In the genomic region with DNA sequence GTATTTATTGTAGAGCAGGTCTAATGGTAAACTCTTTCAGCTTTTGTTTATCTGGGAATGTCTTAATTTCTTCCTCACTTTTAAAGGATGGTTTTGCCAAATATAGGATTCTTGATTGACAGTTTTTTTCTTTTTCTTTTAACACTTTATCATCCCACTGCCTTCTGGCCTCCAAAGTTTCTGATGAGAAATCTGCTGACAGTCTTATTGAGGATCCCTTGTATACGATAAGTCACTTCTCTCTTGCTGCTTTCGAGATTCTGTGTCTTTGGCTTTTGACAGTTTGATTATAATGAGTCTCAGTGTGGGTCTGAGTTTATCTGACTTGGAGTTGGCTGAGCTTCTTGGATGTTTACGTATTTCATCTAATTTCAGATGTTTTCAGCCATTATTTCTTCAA, we compare ENCODE assay signal across 3 cellular contexts.
TF ChIP-seq lines count a peak whose summit lies in the region.

No MANE protein-coding gene starts in this region.

TF ChIP-seq in HEK293, 187 proteins besides CTCF, POLR2A, EP300 and RAD21 (continued from another document and continues in another):
- TF ChIP-seq, protein P1, sequence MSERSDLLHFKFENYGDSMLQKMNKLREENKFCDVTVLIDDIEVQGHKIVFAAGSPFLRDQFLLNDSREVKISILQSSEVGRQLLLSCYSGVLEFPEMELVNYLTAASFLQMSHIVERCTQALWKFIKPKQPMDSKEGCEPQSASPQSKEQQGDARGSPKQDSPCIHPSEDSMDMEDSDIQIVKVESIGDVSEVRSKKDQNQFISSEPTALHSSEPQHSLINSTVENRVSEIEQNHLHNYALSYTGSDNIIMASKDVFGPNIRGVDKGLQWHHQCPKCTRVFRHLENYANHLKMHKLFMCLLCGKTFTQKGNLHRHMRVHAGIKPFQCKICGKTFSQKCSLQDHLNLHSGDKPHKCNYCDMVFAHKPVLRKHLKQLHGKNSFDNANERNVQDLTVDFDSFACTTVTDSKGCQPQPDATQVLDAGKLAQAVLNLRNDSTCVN (tag by site-specific recombination; optimal IDR thresholded peaks at IDR 0.05) = no peak
- TF ChIP-seq ZNF10 (tag by site-specific recombination; IDR thresholded peaks at IDR 0.05) (no peak), ZNF416 (tag by site-specific recombination; IDR thresholded peaks at IDR 0.05) (no peak), ZNF292 (tag by site-specific recombination; IDR thresholded peaks at IDR 0.05; ENCODE audit: borderline replicate concordance, low read depth) (no peak), HOXC10 (CRISPR knock-in tag; IDR thresholded peaks at IDR 0.05) (no peak), MEIS1 (CRISPR knock-in tag; IDR thresholded peaks at IDR 0.05; ENCODE audit: borderline replicate concordance) (no peak), ZNF791 (tag by site-specific recombination; IDR thresholded peaks at IDR 0.05) (peak; percentile 100)
- TF ChIP-seq, protein P2, sequence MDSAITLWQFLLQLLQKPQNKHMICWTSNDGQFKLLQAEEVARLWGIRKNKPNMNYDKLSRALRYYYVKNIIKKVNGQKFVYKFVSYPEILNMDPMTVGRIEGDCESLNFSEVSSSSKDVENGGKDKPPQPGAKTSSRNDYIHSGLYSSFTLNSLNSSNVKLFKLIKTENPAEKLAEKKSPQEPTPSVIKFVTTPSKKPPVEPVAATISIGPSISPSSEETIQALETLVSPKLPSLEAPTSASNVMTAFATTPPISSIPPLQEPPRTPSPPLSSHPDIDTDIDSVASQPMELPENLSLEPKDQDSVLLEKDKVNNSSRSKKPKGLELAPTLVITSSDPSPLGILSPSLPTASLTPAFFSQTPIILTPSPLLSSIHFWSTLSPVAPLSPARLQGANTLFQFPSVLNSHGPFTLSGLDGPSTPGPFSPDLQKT (IDR thresholded peaks at IDR 0.05; ENCODE audit: borderline replicate concordance, low read depth, low read length) = no peak
- TF ChIP-seq, protein P3, sequence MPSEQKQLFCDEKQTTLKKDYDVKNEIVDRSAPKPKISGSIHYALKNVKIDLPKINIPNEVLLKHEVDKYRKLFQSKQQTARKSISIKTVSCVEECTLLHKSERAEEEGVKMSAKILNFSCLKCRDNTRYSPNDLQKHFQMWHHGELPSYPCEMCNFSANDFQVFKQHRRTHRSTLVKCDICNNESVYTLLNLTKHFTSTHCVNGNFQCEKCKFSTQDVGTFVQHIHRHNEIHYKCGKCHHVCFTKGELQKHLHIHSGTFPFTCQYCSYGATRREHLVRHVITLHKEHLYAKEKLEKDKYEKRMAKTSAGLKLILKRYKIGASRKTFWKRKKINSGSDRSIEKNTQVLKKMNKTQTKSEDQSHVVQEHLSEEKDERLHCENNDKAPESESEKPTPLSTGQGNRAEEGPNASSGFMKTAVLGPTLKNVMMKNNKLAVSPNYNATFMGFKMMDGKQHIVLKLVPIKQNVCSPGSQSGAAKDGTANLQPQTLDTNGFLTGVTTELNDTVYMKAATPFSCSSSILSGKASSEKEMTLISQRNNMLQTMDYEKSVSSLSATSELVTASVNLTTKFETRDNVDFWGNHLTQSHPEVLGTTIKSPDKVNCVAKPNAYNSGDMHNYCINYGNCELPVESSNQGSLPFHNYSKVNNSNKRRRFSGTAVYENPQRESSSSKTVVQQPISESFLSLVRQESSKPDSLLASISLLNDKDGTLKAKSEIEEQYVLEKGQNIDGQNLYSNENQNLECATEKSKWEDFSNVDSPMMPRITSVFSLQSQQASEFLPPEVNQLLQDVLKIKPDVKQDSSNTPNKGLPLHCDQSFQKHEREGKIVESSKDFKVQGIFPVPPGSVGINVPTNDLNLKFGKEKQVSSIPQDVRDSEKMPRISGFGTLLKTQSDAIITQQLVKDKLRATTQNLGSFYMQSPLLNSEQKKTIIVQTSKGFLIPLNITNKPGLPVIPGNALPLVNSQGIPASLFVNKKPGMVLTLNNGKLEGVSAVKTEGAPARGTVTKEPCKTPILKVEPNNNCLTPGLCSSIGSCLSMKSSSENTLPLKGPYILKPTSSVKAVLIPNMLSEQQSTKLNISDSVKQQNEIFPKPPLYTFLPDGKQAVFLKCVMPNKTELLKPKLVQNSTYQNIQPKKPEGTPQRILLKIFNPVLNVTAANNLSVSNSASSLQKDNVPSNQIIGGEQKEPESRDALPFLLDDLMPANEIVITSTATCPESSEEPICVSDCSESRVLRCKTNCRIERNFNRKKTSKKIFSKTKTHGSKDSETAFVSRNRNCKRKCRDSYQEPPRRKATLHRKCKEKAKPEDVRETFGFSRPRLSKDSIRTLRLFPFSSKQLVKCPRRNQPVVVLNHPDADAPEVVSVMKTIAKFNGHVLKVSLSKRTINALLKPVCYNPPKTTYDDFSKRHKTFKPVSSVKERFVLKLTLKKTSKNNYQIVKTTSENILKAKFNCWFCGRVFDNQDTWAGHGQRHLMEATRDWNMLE (tag by site-specific recombination; conservative IDR thresholded peaks at IDR 0.05; ENCODE audit: low read depth) = 0 out of 2 replicates have a peak, but pooled peaks have one; percentile 23

TF ChIP-seq in WTC11, 78 proteins besides CTCF, POLR2A, EP300 and RAD21 (continued from another document):
- TF ChIP-seq, protein P4, sequence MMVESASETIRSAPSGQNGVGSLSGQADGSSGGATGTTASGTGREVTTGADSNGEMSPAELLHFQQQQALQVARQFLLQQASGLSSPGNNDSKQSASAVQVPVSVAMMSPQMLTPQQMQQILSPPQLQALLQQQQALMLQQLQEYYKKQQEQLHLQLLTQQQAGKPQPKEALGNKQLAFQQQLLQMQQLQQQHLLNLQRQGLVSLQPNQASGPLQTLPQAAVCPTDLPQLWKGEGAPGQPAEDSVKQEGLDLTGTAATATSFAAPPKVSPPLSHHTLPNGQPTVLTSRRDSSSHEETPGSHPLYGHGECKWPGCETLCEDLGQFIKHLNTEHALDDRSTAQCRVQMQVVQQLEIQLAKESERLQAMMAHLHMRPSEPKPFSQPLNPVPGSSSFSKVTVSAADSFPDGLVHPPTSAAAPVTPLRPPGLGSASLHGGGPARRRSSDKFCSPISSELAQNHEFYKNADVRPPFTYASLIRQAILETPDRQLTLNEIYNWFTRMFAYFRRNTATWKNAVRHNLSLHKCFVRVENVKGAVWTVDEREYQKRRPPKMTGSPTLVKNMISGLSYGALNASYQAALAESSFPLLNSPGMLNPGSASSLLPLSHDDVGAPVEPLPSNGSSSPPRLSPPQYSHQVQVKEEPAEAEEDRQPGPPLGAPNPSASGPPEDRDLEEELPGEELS (CRISPR knock-in tag; IDR thresholded peaks at IDR 0.05) = no peak

TF ChIP-seq in GM23338, 12 proteins besides CTCF, POLR2A, EP300 and RAD21 (continued from another document):
- TF ChIP-seq, protein P5, sequence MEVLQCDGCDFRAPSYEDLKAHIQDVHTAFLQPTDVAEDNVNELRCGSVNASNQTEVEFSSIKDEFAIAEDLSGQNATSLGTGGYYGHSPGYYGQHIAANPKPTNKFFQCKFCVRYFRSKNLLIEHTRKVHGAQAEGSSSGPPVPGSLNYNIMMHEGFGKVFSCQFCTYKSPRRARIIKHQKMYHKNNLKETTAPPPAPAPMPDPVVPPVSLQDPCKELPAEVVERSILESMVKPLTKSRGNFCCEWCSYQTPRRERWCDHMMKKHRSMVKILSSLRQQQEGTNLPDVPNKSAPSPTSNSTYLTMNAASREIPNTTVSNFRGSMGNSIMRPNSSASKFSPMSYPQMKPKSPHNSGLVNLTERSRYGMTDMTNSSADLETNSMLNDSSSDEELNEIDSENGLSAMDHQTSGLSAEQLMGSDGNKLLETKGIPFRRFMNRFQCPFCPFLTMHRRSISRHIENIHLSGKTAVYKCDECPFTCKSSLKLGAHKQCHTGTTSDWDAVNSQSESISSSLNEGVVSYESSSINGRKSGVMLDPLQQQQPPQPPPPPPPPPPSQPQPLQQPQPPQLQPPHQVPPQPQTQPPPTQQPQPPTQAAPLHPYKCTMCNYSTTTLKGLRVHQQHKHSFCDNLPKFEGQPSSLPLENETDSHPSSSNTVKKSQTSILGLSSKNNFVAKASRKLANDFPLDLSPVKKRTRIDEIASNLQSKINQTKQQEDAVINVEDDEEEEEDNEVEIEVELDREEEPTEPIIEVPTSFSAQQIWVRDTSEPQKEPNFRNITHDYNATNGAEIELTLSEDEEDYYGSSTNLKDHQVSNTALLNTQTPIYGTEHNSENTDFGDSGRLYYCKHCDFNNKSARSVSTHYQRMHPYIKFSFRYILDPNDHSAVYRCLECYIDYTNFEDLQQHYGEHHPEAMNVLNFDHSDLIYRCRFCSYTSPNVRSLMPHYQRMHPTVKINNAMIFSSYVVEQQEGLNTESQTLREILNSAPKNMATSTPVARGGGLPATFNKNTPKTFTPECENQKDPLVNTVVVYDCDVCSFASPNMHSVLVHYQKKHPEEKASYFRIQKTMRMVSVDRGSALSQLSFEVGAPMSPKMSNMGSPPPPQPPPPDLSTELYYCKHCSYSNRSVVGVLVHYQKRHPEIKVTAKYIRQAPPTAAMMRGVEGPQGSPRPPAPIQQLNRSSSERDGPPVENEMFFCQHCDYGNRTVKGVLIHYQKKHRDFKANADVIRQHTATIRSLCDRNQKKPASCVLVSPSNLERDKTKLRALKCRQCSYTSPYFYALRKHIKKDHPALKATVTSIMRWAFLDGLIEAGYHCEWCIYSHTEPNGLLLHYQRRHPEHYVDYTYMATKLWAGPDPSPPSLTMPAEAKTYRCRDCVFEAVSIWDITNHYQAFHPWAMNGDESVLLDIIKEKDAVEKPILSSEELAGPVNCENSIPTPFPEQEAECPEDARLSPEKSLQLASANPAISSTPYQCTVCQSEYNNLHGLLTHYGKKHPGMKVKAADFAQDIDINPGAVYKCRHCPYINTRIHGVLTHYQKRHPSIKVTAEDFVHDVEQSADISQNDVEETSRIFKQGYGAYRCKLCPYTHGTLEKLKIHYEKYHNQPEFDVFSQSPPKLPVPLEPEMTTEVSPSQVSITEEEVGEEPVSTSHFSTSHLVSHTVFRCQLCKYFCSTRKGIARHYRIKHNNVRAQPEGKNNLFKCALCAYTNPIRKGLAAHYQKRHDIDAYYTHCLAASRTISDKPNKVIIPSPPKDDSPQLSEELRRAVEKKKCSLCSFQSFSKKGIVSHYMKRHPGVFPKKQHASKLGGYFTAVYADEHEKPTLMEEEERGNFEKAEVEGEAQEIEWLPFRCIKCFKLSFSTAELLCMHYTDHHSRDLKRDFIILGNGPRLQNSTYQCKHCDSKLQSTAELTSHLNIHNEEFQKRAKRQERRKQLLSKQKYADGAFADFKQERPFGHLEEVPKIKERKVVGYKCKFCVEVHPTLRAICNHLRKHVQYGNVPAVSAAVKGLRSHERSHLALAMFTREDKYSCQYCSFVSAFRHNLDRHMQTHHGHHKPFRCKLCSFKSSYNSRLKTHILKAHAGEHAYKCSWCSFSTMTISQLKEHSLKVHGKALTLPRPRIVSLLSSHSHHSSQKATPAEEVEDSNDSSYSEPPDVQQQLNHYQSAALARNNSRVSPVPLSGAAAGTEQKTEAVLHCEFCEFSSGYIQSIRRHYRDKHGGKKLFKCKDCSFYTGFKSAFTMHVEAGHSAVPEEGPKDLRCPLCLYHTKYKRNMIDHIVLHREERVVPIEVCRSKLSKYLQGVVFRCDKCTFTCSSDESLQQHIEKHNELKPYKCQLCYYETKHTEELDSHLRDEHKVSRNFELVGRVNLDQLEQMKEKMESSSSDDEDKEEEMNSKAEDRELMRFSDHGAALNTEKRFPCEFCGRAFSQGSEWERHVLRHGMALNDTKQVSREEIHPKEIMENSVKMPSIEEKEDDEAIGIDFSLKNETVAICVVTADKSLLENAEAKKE (CRISPR knock-in tag; IDR thresholded peaks at IDR 0.05) = no peak
- no peak for TF ChIP-seq EZH2 (IDR thresholded peaks at IDR 0.05; ENCODE audit: low read depth, unreplicated experiment)
- TF ChIP-seq JUNB (IDR thresholded peaks at IDR 0.05; ENCODE audit: unreplicated experiment) = no peak
- TF ChIP-seq STAT1 (IDR thresholded peaks at IDR 0.05; ENCODE audit: unreplicated experiment) = no peak
- no peak for TF ChIP-seq NANOG (IDR thresholded peaks at IDR 0.05; ENCODE audit: borderline replicate concordance)
- TF ChIP-seq ZNF114 (CRISPR knock-in tag; IDR thresholded peaks at IDR 0.05) = no peak
- TF ChIP-seq, protein P6, sequence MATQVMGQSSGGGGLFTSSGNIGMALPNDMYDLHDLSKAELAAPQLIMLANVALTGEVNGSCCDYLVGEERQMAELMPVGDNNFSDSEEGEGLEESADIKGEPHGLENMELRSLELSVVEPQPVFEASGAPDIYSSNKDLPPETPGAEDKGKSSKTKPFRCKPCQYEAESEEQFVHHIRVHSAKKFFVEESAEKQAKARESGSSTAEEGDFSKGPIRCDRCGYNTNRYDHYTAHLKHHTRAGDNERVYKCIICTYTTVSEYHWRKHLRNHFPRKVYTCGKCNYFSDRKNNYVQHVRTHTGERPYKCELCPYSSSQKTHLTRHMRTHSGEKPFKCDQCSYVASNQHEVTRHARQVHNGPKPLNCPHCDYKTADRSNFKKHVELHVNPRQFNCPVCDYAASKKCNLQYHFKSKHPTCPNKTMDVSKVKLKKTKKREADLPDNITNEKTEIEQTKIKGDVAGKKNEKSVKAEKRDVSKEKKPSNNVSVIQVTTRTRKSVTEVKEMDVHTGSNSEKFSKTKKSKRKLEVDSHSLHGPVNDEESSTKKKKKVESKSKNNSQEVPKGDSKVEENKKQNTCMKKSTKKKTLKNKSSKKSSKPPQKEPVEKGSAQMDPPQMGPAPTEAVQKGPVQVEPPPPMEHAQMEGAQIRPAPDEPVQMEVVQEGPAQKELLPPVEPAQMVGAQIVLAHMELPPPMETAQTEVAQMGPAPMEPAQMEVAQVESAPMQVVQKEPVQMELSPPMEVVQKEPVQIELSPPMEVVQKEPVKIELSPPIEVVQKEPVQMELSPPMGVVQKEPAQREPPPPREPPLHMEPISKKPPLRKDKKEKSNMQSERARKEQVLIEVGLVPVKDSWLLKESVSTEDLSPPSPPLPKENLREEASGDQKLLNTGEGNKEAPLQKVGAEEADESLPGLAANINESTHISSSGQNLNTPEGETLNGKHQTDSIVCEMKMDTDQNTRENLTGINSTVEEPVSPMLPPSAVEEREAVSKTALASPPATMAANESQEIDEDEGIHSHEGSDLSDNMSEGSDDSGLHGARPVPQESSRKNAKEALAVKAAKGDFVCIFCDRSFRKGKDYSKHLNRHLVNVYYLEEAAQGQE (IDR thresholded peaks at IDR 0.05; ENCODE audit: unreplicated experiment) = no peak
- no peak for TF ChIP-seq CREB1 (CRISPR knock-in tag; IDR thresholded peaks at IDR 0.05; ENCODE audit: low read depth)
- no peak for TF ChIP-seq ZNF331 (CRISPR knock-in tag; IDR thresholded peaks at IDR 0.05; ENCODE audit: low read depth)
- TF ChIP-seq, protein P7, sequence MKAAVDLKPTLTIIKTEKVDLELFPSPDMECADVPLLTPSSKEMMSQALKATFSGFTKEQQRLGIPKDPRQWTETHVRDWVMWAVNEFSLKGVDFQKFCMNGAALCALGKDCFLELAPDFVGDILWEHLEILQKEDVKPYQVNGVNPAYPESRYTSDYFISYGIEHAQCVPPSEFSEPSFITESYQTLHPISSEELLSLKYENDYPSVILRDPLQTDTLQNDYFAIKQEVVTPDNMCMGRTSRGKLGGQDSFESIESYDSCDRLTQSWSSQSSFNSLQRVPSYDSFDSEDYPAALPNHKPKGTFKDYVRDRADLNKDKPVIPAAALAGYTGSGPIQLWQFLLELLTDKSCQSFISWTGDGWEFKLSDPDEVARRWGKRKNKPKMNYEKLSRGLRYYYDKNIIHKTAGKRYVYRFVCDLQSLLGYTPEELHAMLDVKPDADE (IDR thresholded peaks at IDR 0.05) = no peak
- TF ChIP-seq POLR2AphosphoS5 (IDR thresholded peaks at IDR 0.05; ENCODE audit: low read depth) = no peak
